ENCODE assay signal across 18 cellular contexts in genomic region chr2:233807215-233807865, GRCh38. TPM values are rescaled to one million over a fixed set of nuclear protein-coding genes. Genes with fewer than 3 reads are reported as not detected.
DNase-seq lines count a peak whose midpoint lies in the region; ATAC-seq and TF ChIP-seq lines count a peak whose summit lies in the region.
"Had no signal": no experiment of that assay in that cellular context is flagged by ENCODE, and none has a peak within 500 bp of the region (broad histone marks: within the 10 kb centered on the region; RNA-seq: fewer than 3 reads in every experiment).

No MANE protein-coding gene starts in this region.

- WGBS in spleen, 5 donors = 60 to 82% (median 73%) methylated on average over 9 to 12 of the region's 12 CpGs

- no peaks in the 10 kb centered on the region for H3F3A ChIP-seq in OCI-LY1 (ENCODE audit: insufficient read depth, low read length)

- H3K9me3 ChIP-seq in OCI-LY1 (ENCODE audit: low read length) = no peaks in the 10 kb centered on the region
- H3K9me3 ChIP-seq in spleen = no peaks in the 10 kb centered on the region
- H3K9me3 ChIP-seq: neutrophil, thyroid gland had no signal

- H3K36me3 ChIP-seq in OCI-LY1 (ENCODE audit: insufficient read depth, low read length) (no peaks in the 10 kb centered on the region; the same call in 1 of the 2 replicates), spleen (no peaks in the 10 kb centered on the region)
- H3K36me3 ChIP-seq: neutrophil, thyroid gland had no signal

- no peaks in the 10 kb centered on the region for H3K79me2 ChIP-seq in OCI-LY1 (ENCODE audit: insufficient read depth, low read length)

- no peak for TF ChIP-seq POLR2A in spleen (IDR thresholded peaks at IDR 0.05)

- no peaks in the 10 kb centered on the region for H3K4me1 ChIP-seq in OCI-LY1 (ENCODE audit: insufficient read depth, low read length, severe bottlenecking)
- H3K4me1 ChIP-seq in spleen = no peaks in the 10 kb centered on the region
- H3K4me1 ChIP-seq: thyroid gland had no signal

- no peak overlapping the region for H3K9ac ChIP-seq in OCI-LY1 (ENCODE audit: low read length)

- peaks cover 12% of the 10 kb centered on the region for H3K27me3 Mint-ChIP-seq in activated CD4-positive, alpha-beta T cell treated with anti-CD3 and anti-CD28 coated beads for 36 hours
- peaks cover 4% of the 10 kb centered on the region for H3K27me3 Mint-ChIP-seq in activated T-helper 1 cell treated with anti-CD3 and anti-CD28 coated beads, Interleukin-12 subunit alpha, Interleukin-12 subunit beta, Interleukin-2, Interleukin-4 antibody, amounts not matched to agents 30 ng/mL and 10 ng/mL and 1 ng/mL, durations not matched to agents 14 hours and 24 hours and 36 hours (ENCODE audit: insufficient read depth)
- peaks cover 62% of the 10 kb centered on the region for H3K27me3 Mint-ChIP-seq in stimulated activated memory B cell treated with anti-CD40 and anti-IgM and Interleukin-4, amounts not matched to agents 10 μg/mL and 1 μg/mL and 100 μg/mL, for 72 hours

- H3K4me1 Mint-ChIP-seq in activated CD4-positive, alpha-beta T cell treated with anti-CD3 and anti-CD28 coated beads for 36 hours = no peaks in the 10 kb centered on the region
- no peaks in the 10 kb centered on the region for H3K4me1 Mint-ChIP-seq in activated T-helper 1 cell treated with anti-CD3 and anti-CD28 coated beads, Interleukin-12 subunit alpha, Interleukin-12 subunit beta, Interleukin-2, Interleukin-4 antibody, amounts not matched to agents 30 ng/mL and 10 ng/mL and 1 ng/mL, durations not matched to agents 14 hours and 24 hours and 36 hours (ENCODE audit: low read depth)
- H3K4me1 Mint-ChIP-seq in stimulated activated memory B cell treated with anti-CD40 and anti-IgM and Interleukin-4, amounts not matched to agents 10 μg/mL and 1 μg/mL and 100 μg/mL, for 72 hours = no peaks in the 10 kb centered on the region
- H3K4me1 Mint-ChIP-seq: CD4-positive, CD25-positive, alpha-beta regulatory T cell; mesothelial cell of epicardium had no signal

- no peaks in the 10 kb centered on the region for H3K9me2 ChIP-seq in OCI-LY1 (ENCODE audit: low read depth, low read length)

- no peak overlapping the region for H2AFZ ChIP-seq in OCI-LY1 (ENCODE audit: low read length)

- H3K27me3 ChIP-seq in OCI-LY1 (ENCODE audit: insufficient read depth, low read length) = no peaks in the 10 kb centered on the region
- peaks cover 0 to 61% (median 0%) of the 10 kb centered on the region in 7 donors for H3K27me3 ChIP-seq in spleen (replicated peaks in 1 of 7)
- H3K27me3 ChIP-seq: neutrophil, thyroid gland had no signal

- no peak for ATAC-seq in activated CD4-positive, alpha-beta T cell treated with anti-CD3 and anti-CD28 coated beads for 36 hours
- ATAC-seq in stimulated activated memory B cell treated with anti-CD40 and anti-IgM and Interleukin-4, amounts not matched to agents 10 μg/mL and 1 μg/mL and 100 μg/mL, for 72 hours = no peak

- H3K4me3 Mint-ChIP-seq in activated CD4-positive, alpha-beta T cell treated with anti-CD3 and anti-CD28 coated beads for 36 hours = no peak overlapping the region
- no peak overlapping the region for H3K4me3 Mint-ChIP-seq in activated T-helper 1 cell treated with anti-CD3 and anti-CD28 coated beads, Interleukin-12 subunit alpha, Interleukin-12 subunit beta, Interleukin-2, Interleukin-4 antibody, amounts not matched to agents 30 ng/mL and 10 ng/mL and 1 ng/mL, durations not matched to agents 14 hours and 24 hours and 36 hours
- H3K4me3 Mint-ChIP-seq in stimulated activated memory B cell treated with anti-CD40 and anti-IgM and Interleukin-4, amounts not matched to agents 10 μg/mL and 1 μg/mL and 100 μg/mL, for 72 hours = no peak overlapping the region
- H3K4me3 Mint-ChIP-seq: CD4-positive, CD25-positive, alpha-beta regulatory T cell; mesothelial cell of epicardium had no signal

- no peaks in the 10 kb centered on the region for H3K9me3 Mint-ChIP-seq in activated CD4-positive, alpha-beta T cell treated with anti-CD3 and anti-CD28 coated beads for 36 hours (ENCODE audit: low read depth)
- H3K9me3 Mint-ChIP-seq in activated T-helper 1 cell treated with anti-CD3 and anti-CD28 coated beads, Interleukin-12 subunit alpha, Interleukin-12 subunit beta, Interleukin-2, Interleukin-4 antibody, amounts not matched to agents 30 ng/mL and 10 ng/mL and 1 ng/mL, durations not matched to agents 14 hours and 24 hours and 36 hours = no peaks in the 10 kb centered on the region
- no peaks in the 10 kb centered on the region for H3K9me3 Mint-ChIP-seq in stimulated activated memory B cell treated with anti-CD40 and anti-IgM and Interleukin-4, amounts not matched to agents 10 μg/mL and 1 μg/mL and 100 μg/mL, for 72 hours
- H3K9me3 Mint-ChIP-seq: mesothelial cell of epicardium had no signal

- H3K27ac ChIP-seq in OCI-LY1 (ENCODE audit: low read depth, low read length, poor library complexity, severe bottlenecking) (no peak overlapping the region), spleen (no peak overlapping the region)
- H3K27ac ChIP-seq: neutrophil, thyroid gland had no signal

- H3K36me3 Mint-ChIP-seq in activated CD4-positive, alpha-beta T cell treated with anti-CD3 and anti-CD28 coated beads for 36 hours (ENCODE audit: low read depth) = no peaks in the 10 kb centered on the region
- no peaks in the 10 kb centered on the region for H3K36me3 Mint-ChIP-seq in activated T-helper 1 cell treated with anti-CD3 and anti-CD28 coated beads, Interleukin-12 subunit alpha, Interleukin-12 subunit beta, Interleukin-2, Interleukin-4 antibody, amounts not matched to agents 30 ng/mL and 10 ng/mL and 1 ng/mL, durations not matched to agents 14 hours and 24 hours and 36 hours (ENCODE audit: low read depth)
- no peaks in the 10 kb centered on the region for H3K36me3 Mint-ChIP-seq in stimulated activated memory B cell treated with anti-CD40 and anti-IgM and Interleukin-4, amounts not matched to agents 10 μg/mL and 1 μg/mL and 100 μg/mL, for 72 hours
- H3K36me3 Mint-ChIP-seq: CD4-positive, CD25-positive, alpha-beta regulatory T cell; mesothelial cell of epicardium had no signal

- H3K4me2 ChIP-seq in OCI-LY1 (ENCODE audit: low read length) = no peak overlapping the region

- POLR2A ChIA-PET in activated CD4-positive, alpha-beta T cell treated with anti-CD3 and anti-CD28 coated beads for 36 hours (lab: Charles Lee) = no interaction called here

- H3K4me3 ChIP-seq in OCI-LY1 (ENCODE audit: low read depth, low read length, poor library complexity, severe bottlenecking) (no peak overlapping the region), fibroblast of the aortic adventitia (ENCODE audit: low read depth, low read length) (no peak overlapping the region), spleen (no peak overlapping the region)
- H3K4me3 ChIP-seq: thyroid gland had no signal

- CTCF ChIA-PET in activated CD4-positive, alpha-beta T cell treated with anti-CD3 and anti-CD28 coated beads for 36 hours (lab: Charles Lee) = interaction anchor here (0.7 kb wide), 1 partner anchor 15 kb away, joined by 3 read pairs; no protein-coding TSS in a partner anchor

- TF ChIP-seq CTCF in OCI-LY1 (IDR thresholded peaks at IDR 0.05; ENCODE audit: low read length) (peak; percentile 5; the same call in 1 of the 2 replicates), fibroblast of the aortic adventitia (IDR thresholded peaks at IDR 0.05; ENCODE audit: insufficient read depth, low read length) (peak; percentile 1), spleen (IDR thresholded peaks at IDR 0.05 in 8 of 11, conservative IDR thresholded peaks at IDR 0.05 in 3 of 11) (no peak)

- no peak overlapping the region for H3K27ac Mint-ChIP-seq in activated CD4-positive, alpha-beta T cell treated with anti-CD3 and anti-CD28 coated beads for 36 hours
- no peak overlapping the region for H3K27ac Mint-ChIP-seq in activated T-helper 1 cell treated with anti-CD3 and anti-CD28 coated beads, Interleukin-12 subunit alpha, Interleukin-12 subunit beta, Interleukin-2, Interleukin-4 antibody, amounts not matched to agents 30 ng/mL and 10 ng/mL and 1 ng/mL, durations not matched to agents 14 hours and 24 hours and 36 hours
- H3K27ac Mint-ChIP-seq in stimulated activated memory B cell treated with anti-CD40 and anti-IgM and Interleukin-4, amounts not matched to agents 10 μg/mL and 1 μg/mL and 100 μg/mL, for 72 hours = no peak overlapping the region
- H3K27ac Mint-ChIP-seq: CD4-positive, CD25-positive, alpha-beta regulatory T cell; mesothelial cell of epicardium had no signal

- H4K20me1 ChIP-seq in OCI-LY1 (ENCODE audit: insufficient read depth, low read length) = no peaks in the 10 kb centered on the region

- intact Hi-C loops in activated CD4-positive, alpha-beta T cell treated with anti-CD3 and anti-CD28 coated beads for 36 hours (cut with DNase I, micrococcal nuclease) = no loop called here
- intact Hi-C loops in spleen (cut with DNase I; ENCODE audit: low total_unique reads) = no loop called here
- intact Hi-C loops in activated T-helper 1 cell treated with anti-CD3 and anti-CD28 coated beads, Interleukin-12 subunit alpha, Interleukin-12 subunit beta, Interleukin-2, Interleukin-4 antibody, amounts not matched to agents 30 ng/mL and 10 ng/mL and 1 ng/mL, durations not matched to agents 14 hours and 24 hours and 36 hours (cut with micrococcal nuclease) = no loop called here

- DNase-seq in activated CD4-positive, alpha-beta T cell treated with anti-CD3 and anti-CD28 coated beads for 36 hours = peak; percentile 1
- no peak for DNase-seq in activated CD4-positive, alpha-beta T cell treated with anti-CD3 and anti-CD28 coated beads, Interleukin-2, amount 50 U/mL, for 4 hours
- DNase-seq in fibroblast of the aortic adventitia (ENCODE audit: low read depth) (no peak), spleen (peak; percentile 56), globus pallidus (ENCODE audit: low spot score) (no peak)
- no peak for DNase-seq in activated T-helper 1 cell treated with anti-CD3 and anti-CD28 coated beads, Interleukin-12 subunit alpha, Interleukin-12 subunit beta, Interleukin-2, Interleukin-4 antibody, amounts not matched to agents 30 ng/mL and 10 ng/mL and 1 ng/mL, durations not matched to agents 14 hours and 24 hours and 36 hours (ENCODE audit: low spot score)
- DNase-seq: CD4-positive, CD25-positive, alpha-beta regulatory T cell; GOT3; NCI-H2029 treated with DMSO at 0.1 percent for 48 hours; NCI-H69; SHP77; stimulated activated CD4-positive, alpha-beta T cell treated with anti-CD3 and anti-CD28 coated beads, Interleukin-2, amount 100 ng/mL, for 48 hours; thyroid gland had no signal

RNA-seq across cellular contexts. Expression of gene MROH2A, which starts 29.2 kb away (rescaled TPM):
- total RNA-seq in activated CD4-positive, alpha-beta T cell treated with anti-CD3 and anti-CD28 coated beads for 36 hours = not detected
- total RNA-seq in fibroblast of the aortic adventitia (ENCODE audit: low replicate concordance) (under 0.01 TPM in 1 of 2 replicates, not detected in the other), spleen (under 1 TPM in 2 of 7 donors, not detected in 5; 0.27 to 0.43 TPM)
- polyA plus RNA-seq in spleen = 1 to 10 TPM in 1 of 3 donors, not detected in 2; 1.5 TPM
- total RNA-seq in activated T-helper 1 cell treated with anti-CD3 and anti-CD28 coated beads, Interleukin-12 subunit alpha, Interleukin-12 subunit beta, Interleukin-2, Interleukin-4 antibody, amounts not matched to agents 30 ng/mL and 10 ng/mL and 1 ng/mL, durations not matched to agents 14 hours and 24 hours and 36 hours = not detected in 2 replicates
- total RNA-seq: CD4-positive, CD25-positive, alpha-beta regulatory T cell; mesothelial cell of epicardium; T-helper 1 cell treated with Interleukin-12 subunit alpha and Interleukin-12 subunit beta and Interleukin-4 antibody, amounts not matched to agents 30 ng/mL and 1 ng/mL, for 36 hours had no signal
- polyA plus RNA-seq: CD4-positive, CD25-positive, alpha-beta regulatory T cell had no signal

RNA-seq across cellular contexts. Expression of gene HJURP, which starts 47.0 kb away (rescaled TPM):
- 100 to 1,000 TPM in 1 of 2 experiments, 10 to 100 TPM in 1; 94.6 to 111 TPM for total RNA-seq in activated CD4-positive, alpha-beta T cell treated with anti-CD3 and anti-CD28 coated beads for 36 hours
- total RNA-seq in fibroblast of the aortic adventitia (ENCODE audit: low replicate concordance) (1.1 and 34.9 TPM in 2 replicates), spleen (1 to 10 TPM; 1.4 to 7.4 (median 5.2) TPM)
- 1 to 10 TPM; 2.2 to 5.6 (median 2.9) TPM for polyA plus RNA-seq in spleen
- total RNA-seq in activated T-helper 1 cell treated with anti-CD3 and anti-CD28 coated beads, Interleukin-12 subunit alpha, Interleukin-12 subunit beta, Interleukin-2, Interleukin-4 antibody, amounts not matched to agents 30 ng/mL and 10 ng/mL and 1 ng/mL, durations not matched to agents 14 hours and 24 hours and 36 hours = 38.2 and 40.4 TPM in 2 replicates

RNA-seq across cellular contexts. Expression of gene UGT1A1, which starts 47.3 kb away (rescaled TPM):
- total RNA-seq in activated CD4-positive, alpha-beta T cell treated with anti-CD3 and anti-CD28 coated beads for 36 hours = not detected
- not detected in 2 replicates for total RNA-seq in fibroblast of the aortic adventitia (ENCODE audit: low replicate concordance)
- not detected for total RNA-seq in spleen
- not detected for polyA plus RNA-seq in spleen
- not detected in 2 replicates for total RNA-seq in activated T-helper 1 cell treated with anti-CD3 and anti-CD28 coated beads, Interleukin-12 subunit alpha, Interleukin-12 subunit beta, Interleukin-2, Interleukin-4 antibody, amounts not matched to agents 30 ng/mL and 10 ng/mL and 1 ng/mL, durations not matched to agents 14 hours and 24 hours and 36 hours
- total RNA-seq: CD4-positive, CD25-positive, alpha-beta regulatory T cell; mesothelial cell of epicardium; T-helper 1 cell treated with Interleukin-12 subunit alpha and Interleukin-12 subunit beta and Interleukin-4 antibody, amounts not matched to agents 30 ng/mL and 1 ng/mL, for 36 hours had no signal
- polyA plus RNA-seq: CD4-positive, CD25-positive, alpha-beta regulatory T cell had no signal

Comparison
In these comparisons a context has a peak if more than half of its experiments do, and no peak if none do; other contexts are left out.
1. DNase-seq: peak in activated CD4-positive, alpha-beta T cell treated with anti-CD3 and anti-CD28 coated beads for 36 hours (single experiment) and spleen (single experiment); none in activated CD4-positive, alpha-beta T cell treated with anti-CD3 and anti-CD28 coated beads, Interleukin-2, amount 50 U/mL, for 4 hours (0 of 2), fibroblast of the aortic adventitia (single experiment), globus pallidus (single experiment) and activated T-helper 1 cell treated with anti-CD3 and anti-CD28 coated beads, Interleukin-12 subunit alpha, Interleukin-12 subunit beta, Interleukin-2, Interleukin-4 antibody, amounts not matched to agents 30 ng/mL and 10 ng/mL and 1 ng/mL, durations not matched to agents 14 hours and 24 hours and 36 hours (single experiment).
2. CTCF ChIP-seq: peak in OCI-LY1 (single experiment) and fibroblast of the aortic adventitia (single experiment); none in spleen (0 of 11).